ENCODE assay signal across 1 cellular context in the genomic region with DNA sequence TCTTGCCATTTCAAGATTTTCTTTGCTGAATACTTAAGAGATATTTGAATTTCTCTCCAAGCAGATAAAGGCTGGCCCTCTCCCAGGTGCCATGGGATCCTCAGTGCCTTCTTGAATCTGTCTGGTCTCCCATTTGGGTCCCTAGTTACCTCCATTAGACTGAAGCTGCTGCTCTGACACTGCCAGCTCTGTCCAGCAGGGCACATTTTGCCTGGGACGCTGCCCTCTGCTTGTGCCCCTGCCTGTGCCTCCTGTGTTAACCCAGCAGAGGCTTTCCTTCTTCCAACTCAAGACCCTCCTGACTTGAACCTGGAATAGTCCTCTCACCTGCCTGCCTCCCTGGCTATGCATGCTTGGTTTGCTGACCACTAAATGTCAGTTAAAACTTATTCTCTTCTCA.
TF ChIP-seq lines count a peak whose summit lies in the region.

No MANE protein-coding gene starts in this region.

TF ChIP-seq in H1, 55 proteins besides CTCF, POLR2A, EP300 and RAD21:
- TF ChIP-seq HDAC2 (IDR thresholded peaks at IDR 0.05; ENCODE audit: borderline replicate concordance in 1 of 2, low read depth in 2 of 2, low read length in 2 of 2), result no peak
- no peak for TF ChIP-seq SIRT6 (IDR thresholded peaks at IDR 0.05; ENCODE audit: low read length)
- TF ChIP-seq TAF1 (IDR thresholded peaks at IDR 0.05; ENCODE audit: low read depth, low read length), result no peak
- TF ChIP-seq BACH1 (IDR thresholded peaks at IDR 0.05; ENCODE audit: low read length), result no peak
- TF ChIP-seq, protein P1, sequence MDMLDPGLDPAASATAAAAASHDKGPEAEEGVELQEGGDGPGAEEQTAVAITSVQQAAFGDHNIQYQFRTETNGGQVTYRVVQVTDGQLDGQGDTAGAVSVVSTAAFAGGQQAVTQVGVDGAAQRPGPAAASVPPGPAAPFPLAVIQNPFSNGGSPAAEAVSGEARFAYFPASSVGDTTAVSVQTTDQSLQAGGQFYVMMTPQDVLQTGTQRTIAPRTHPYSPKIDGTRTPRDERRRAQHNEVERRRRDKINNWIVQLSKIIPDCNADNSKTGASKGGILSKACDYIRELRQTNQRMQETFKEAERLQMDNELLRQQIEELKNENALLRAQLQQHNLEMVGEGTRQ (IDR thresholded peaks at IDR 0.05; ENCODE audit: low read length), result no peak
- TF ChIP-seq CREB1 (IDR thresholded peaks at IDR 0.05), result no peak
- TF ChIP-seq CEBPB (IDR thresholded peaks at IDR 0.05; ENCODE audit: low read depth, low read length), result no peak
- TF ChIP-seq NANOG (IDR thresholded peaks at IDR 0.05; ENCODE audit: insufficient read depth, low read depth, low read length, poor library complexity, severe bottlenecking), result no peak
- no peak for TF ChIP-seq POU5F1 (IDR thresholded peaks at IDR 0.05; ENCODE audit: low read depth, low read length)
- TF ChIP-seq SAP30 (IDR thresholded peaks at IDR 0.05; ENCODE audit: insufficient read depth, insufficient replicate concordance, low read length), result no peak
